27 cellular contexts compared by ENCODE assay signal in genomic region chr1:161773791-161774190, GRCh38. TPM values are rescaled to one million over a fixed set of nuclear protein-coding genes. Genes with fewer than 3 reads are reported as not detected.
"Had no signal": no experiment of that assay in that cellular context is flagged by ENCODE, and none has a peak within 500 bp of the region (broad histone marks: within the 10 kb centered on the region; RNA-seq: fewer than 3 reads in every experiment).

No MANE protein-coding gene starts in this region.

- H3K27ac ChIP-seq: ascending aorta, brain microvascular endothelial cell, gastrocnemius medialis, ovary, skin epidermis, uterus had no signal

- ATAC-seq: activated naive CD4-positive, alpha-beta T cell treated with anti-CD3 and anti-CD28 coated beads, Interleukin-2, amount 50 U/mL, for 72 hours; effector memory CD8-positive, alpha-beta T cell; gastrocnemius medialis; sciatic nerve; stimulated activated naive CD8-positive, alpha-beta T cell treated with anti-CD3 and anti-CD28 coated beads, Interleukin-15, amount 100 ng/mL, for 72 hours; WTC11 had no signal

- H3K9me3 ChIP-seq: ascending aorta, gastrocnemius medialis, left ventricle myocardium inferior, ovary, uterus had no signal

- FAIRE-seq: islet of Langerhans had no signal

- H3K4me1 ChIP-seq: uterus had no signal

- H3K27me3 ChIP-seq: ascending aorta, brain microvascular endothelial cell, gastrocnemius medialis, ovary, uterus had no signal

- H3K27me3 Mint-ChIP-seq: effector memory CD8-positive, alpha-beta T cell; progenitor cell of endocrine pancreas; stimulated activated naive CD8-positive, alpha-beta T cell treated with anti-CD3 and anti-CD28 coated beads, Interleukin-15, amount 100 ng/mL, for 72 hours; type B pancreatic cell had no signal

- DNase-seq: activated CD4-positive, alpha-beta T cell treated with anti-CD3 and anti-CD28 coated beads, Interleukin-2, amount 50 U/mL, for 48 hours; activated CD8-positive, alpha-beta memory T cell treated with anti-CD3 and anti-CD28 coated beads for 24 hours; activated gamma-delta T cell treated with Interleukin-2 at 50 U/mL for 16 hours; brain microvascular endothelial cell; cortex of kidney; effector memory CD8-positive, alpha-beta T cell; gastrocnemius medialis; glutamatergic neuron; left ventricle myocardium inferior; mesendoderm; ovary; stimulated activated CD4-positive, alpha-beta T cell treated with anti-CD3 and anti-CD28 coated beads, Interleukin-12 subunit alpha, Interleukin-12 subunit beta, amount 100 ng/mL, for 4 hours; stimulated activated CD4-positive, alpha-beta T cell treated with anti-CD3 and anti-CD28 coated beads, Interleukin-4, amount 100 ng/mL, for 1 hour; stimulated activated naive CD8-positive, alpha-beta T cell treated with anti-CD3 and anti-CD28 coated beads, Interleukin-15, amount 100 ng/mL, for 72 hours; substantia nigra; T-helper 9 cell; uterus had no signal

- H3K4me1 Mint-ChIP-seq: WTC11 had no signal

- H3K4me3 ChIP-seq: ascending aorta, gastrocnemius medialis, left ventricle myocardium inferior, lung, ovary, skin epidermis, uterus had no signal

- H3K27ac Mint-ChIP-seq: activated naive CD4-positive, alpha-beta T cell treated with anti-CD3 and anti-CD28 coated beads, Interleukin-2, amount 50 U/mL, for 72 hours; effector memory CD8-positive, alpha-beta T cell; nephron; progenitor cell of endocrine pancreas; stimulated activated naive CD8-positive, alpha-beta T cell treated with anti-CD3 and anti-CD28 coated beads, Interleukin-15, amount 100 ng/mL, for 72 hours; type B pancreatic cell; WTC11 had no signal

- H3K36me3 Mint-ChIP-seq: activated naive CD4-positive, alpha-beta T cell treated with anti-CD3 and anti-CD28 coated beads, Interleukin-2, amount 50 U/mL, for 72 hours; type B pancreatic cell; WTC11 had no signal

- H3K9me3 Mint-ChIP-seq: activated naive CD4-positive, alpha-beta T cell treated with anti-CD3 and anti-CD28 coated beads, Interleukin-2, amount 50 U/mL, for 72 hours; effector memory CD8-positive, alpha-beta T cell; nephron; stimulated activated naive CD8-positive, alpha-beta T cell treated with anti-CD3 and anti-CD28 coated beads, Interleukin-15, amount 100 ng/mL, for 72 hours; type B pancreatic cell; WTC11 had no signal

- H3K36me3 ChIP-seq: ascending aorta, brain microvascular endothelial cell, ovary, uterus had no signal

- H3K4me3 Mint-ChIP-seq: effector memory CD8-positive, alpha-beta T cell; nephron; type B pancreatic cell; WTC11 had no signal

RNA-seq across cellular contexts. Expression of gene FCRLB, which starts 52.4 kb away (rescaled TPM):
- total RNA-seq: activated naive CD4-positive, alpha-beta T cell treated with anti-CD3 and anti-CD28 coated beads, Interleukin-2, amount 50 U/mL, for 72 hours; ascending aorta; gastrocnemius medialis had no signal
